In genomic region chr3:69200384-69201068, GRCh38 we compare ENCODE assay signal across 8 cellular contexts.
DNase-seq lines count a peak whose midpoint lies in the region; ATAC-seq and TF ChIP-seq lines count a peak whose summit lies in the region.

No MANE protein-coding gene starts in this region.

- TF ChIP-seq CTCF in breast epithelium (IDR thresholded peaks at IDR 0.05): no peak

- H3K9me3 ChIP-seq in breast epithelium: no peaks in the 10 kb centered on the region

- no peak for TF ChIP-seq POLR2A in breast epithelium (IDR thresholded peaks at IDR 0.05)

- intact Hi-C loops in breast epithelium (cut with DNase I; ENCODE audit: low total_unique reads): no loop called here

- peak overlapping the region; percentile 34 to 64 (median 54) for H3K4me3 ChIP-seq in breast epithelium

- ATAC-seq in left lobe of liver: peak; percentile 83
- ATAC-seq in GM18909 (IDR thresholded peaks at IDR 0.05; ENCODE audit: poor library complexity, unreplicated experiment): no peak

- H3K36me3 ChIP-seq in breast epithelium: no peaks in the 10 kb centered on the region

- DNase-seq in ELF-1 (ENCODE audit: low read depth, low spot score): peak; percentile 89
- DNase-seq in breast epithelium (ENCODE audit: low spot score in 2 of 2): peak; percentile 45 to 55
- DNase-seq in left lobe of liver (ENCODE audit: low spot score): peak; percentile 84
- DNase-seq in stimulated activated CD4-positive, alpha-beta T cell treated with anti-CD3 and anti-CD28 coated beads, TNF-alpha, amount 100 ng/mL, for 48 hours (ENCODE audit: low read depth in 3 of 3): peak; percentile 41 to 55 (median 48)
- no peak for DNase-seq in NAMALWA (ENCODE audit: low spot score)
- no peak for DNase-seq in C1 segment of cervical spinal cord (lab: John Stamatoyannopoulos, UW)

- peak overlapping the region; percentile 78 to 87 for H3K27ac ChIP-seq in breast epithelium

- H3K27me3 ChIP-seq in breast epithelium: no peaks in the 10 kb centered on the region

- H3K4me1 ChIP-seq in breast epithelium: no peaks in the 10 kb centered on the region

TF ChIP-seq in PFSK-1, 5 proteins besides CTCF, POLR2A, EP300 and RAD21:
- TF ChIP-seq POLR2AphosphoS5 (IDR thresholded peaks at IDR 0.05; ENCODE audit: low read depth, low read length): peak; percentile 49; the same call in 1 of the 2 replicates
- TF ChIP-seq FOXP2 (optimal IDR thresholded peaks at IDR 0.05; ENCODE audit: borderline replicate concordance, extremely low read depth, extremely low read length, insufficient read depth): no peak
- peak; percentile 67; the same call in 1 of the 2 replicates for TF ChIP-seq TAF1 (IDR thresholded peaks at IDR 0.05; ENCODE audit: borderline replicate concordance, insufficient read depth, low read length)
- peak; percentile 61; the same call in 1 of the 2 replicates for TF ChIP-seq SIN3A (IDR thresholded peaks at IDR 0.05; ENCODE audit: borderline replicate concordance, insufficient read depth, low read length)
- TF ChIP-seq REST (IDR thresholded peaks at IDR 0.05; ENCODE audit: insufficient read depth in 1 of 2, low read depth in 2 of 2, low read length in 2 of 2): no peak

Comparison
In these comparisons a context has a peak if more than half of its experiments do, and no peak if none do; other contexts are left out.
1. DNase-seq: peak in ELF-1 (single experiment), breast epithelium (2 of 2), left lobe of liver (single experiment) and stimulated activated CD4-positive, alpha-beta T cell treated with anti-CD3 and anti-CD28 coated beads, TNF-alpha, amount 100 ng/mL, for 48 hours (3 of 3); none in NAMALWA (single experiment) and C1 segment of cervical spinal cord (0 of 14).